Comparison of ENCODE assay signal across 12 cellular contexts in the genomic region with DNA sequence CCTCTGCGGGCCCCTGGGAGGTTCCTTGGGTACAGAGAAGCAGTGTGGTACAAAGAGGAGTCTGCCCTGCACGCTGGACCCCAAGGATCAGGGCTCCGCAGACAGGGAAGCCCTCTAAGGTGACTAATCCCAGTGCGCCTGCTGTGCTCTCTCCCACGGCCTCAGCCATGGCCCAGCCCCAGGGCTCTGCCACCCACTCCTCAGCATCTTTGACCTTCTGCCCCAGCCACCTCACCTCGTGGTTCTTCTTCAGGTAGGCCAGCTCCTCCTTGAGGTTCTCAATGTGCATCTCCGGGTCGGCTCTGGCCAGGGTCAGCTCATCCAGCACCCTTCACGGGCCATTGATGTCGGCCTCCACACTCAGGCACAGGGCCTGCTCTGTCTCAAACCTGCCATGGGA. TPM values are rescaled to one million over a fixed set of nuclear protein-coding genes. Genes with fewer than 3 reads are reported as not detected.
DNase-seq lines count a peak whose midpoint lies in the region; ATAC-seq, FAIRE-seq and TF ChIP-seq lines count a peak whose summit lies in the region.
"Not testable (repeated sequence)": the region's sequence is repeated elsewhere in the genome, so short reads cannot be mapped to it uniquely, and the experiment has no call there.
"Had no signal": no experiment of that assay in that cellular context is flagged by ENCODE, and none has a peak within 500 bp of the region (broad histone marks: within the 10 kb centered on the region; RNA-seq: fewer than 3 reads in every experiment).

No MANE protein-coding gene starts in this region.

- H2BK12ac ChIP-seq in H9 (ENCODE audit: insufficient read length, low read depth, low read length); trophoblast cell (ENCODE audit: low read length): not testable (repeated sequence)

- H3K27ac ChIP-seq in H9 (ENCODE audit: insufficient read length, low read depth, low read length); endodermal cell (ENCODE audit: low read depth, low read length); kidney (ENCODE audit: low read depth in 2 of 2, low read length in 2 of 2); trophoblast cell (ENCODE audit: low read depth, low read length); upper lobe of right lung: not testable (repeated sequence)

- not testable (repeated sequence) for ATAC-seq in upper lobe of right lung

- H3K4me2 ChIP-seq in H9 (ENCODE audit: insufficient read depth, insufficient read length, low read length); trophoblast cell (ENCODE audit: low read length): not testable (repeated sequence)

- H3T11ph ChIP-seq in H9 (ENCODE audit: low read length): not testable (repeated sequence)

- H2AFZ ChIP-seq in H9 (ENCODE audit: low read length); trophoblast cell (ENCODE audit: insufficient read depth, low read length, poor library complexity): not testable (repeated sequence)

- not testable (repeated sequence) for H2AK5ac ChIP-seq in H9 (ENCODE audit: insufficient read length, low read length); trophoblast cell (ENCODE audit: low read length)

- not testable (repeated sequence) for H3K9ac ChIP-seq in H9 (ENCODE audit: extremely low read depth, insufficient read length, low read length); endodermal cell (ENCODE audit: extremely low read depth, low read length, poor library complexity, severe bottlenecking); kidney (ENCODE audit: low read length in 2 of 2); trophoblast cell (ENCODE audit: low read length)

- WGBS in H9 (ENCODE audit: extremely low coverage, insufficient read length, low lambda C conversion rate): no CpG with 5 or more reads among the region's 10 CpGs
- WGBS in endodermal cell (ENCODE audit: insufficient coverage in 1 of 2, insufficient read length in 1 of 2), 2 experiments: 94 to 100% methylated on average over 2 to 7 of the region's 10 CpGs
- no CpG with 5 or more reads among the region's 10 CpGs for WGBS in trophoblast cell (ENCODE audit: extremely low coverage, insufficient coverage, insufficient read length)

- H3K56ac ChIP-seq in H9 (ENCODE audit: insufficient read length, low read depth, low read length): not testable (repeated sequence)

- not testable (repeated sequence) for H2BK15ac ChIP-seq in H9 (ENCODE audit: low read depth, low read length)

- H3K36me3 ChIP-seq in endodermal cell (ENCODE audit: control insufficient read depth, insufficient read depth, low read length); kidney (ENCODE audit: control insufficient read depth in 1 of 2, insufficient read depth in 2 of 2, low read length in 2 of 2); trophoblast cell (ENCODE audit: control insufficient read depth in 1 of 2, insufficient read depth in 2 of 2, low read length in 2 of 2); upper lobe of right lung: not testable (repeated sequence)

- not testable (repeated sequence) for H3K27ac Mint-ChIP-seq in H9, endodermal cell

- not testable (repeated sequence) for H2BK5ac ChIP-seq in H9 (ENCODE audit: insufficient read length, low read length); trophoblast cell (ENCODE audit: low read depth, low read length, poor library complexity)

- not testable (repeated sequence) for H2BK120ac ChIP-seq in H9 (ENCODE audit: low read depth, low read length, poor library complexity, severe bottlenecking); trophoblast cell (ENCODE audit: insufficient read depth, low read length, poor library complexity)

- not testable (repeated sequence) for H3K23ac ChIP-seq in H9 (ENCODE audit: insufficient read length, low read depth, low read length); trophoblast cell (ENCODE audit: low read length)

- H3K4ac ChIP-seq in H9 (ENCODE audit: low read depth, low read length); trophoblast cell (ENCODE audit: low read depth, low read length): not testable (repeated sequence)

- H2BK20ac ChIP-seq in H9 (ENCODE audit: low read depth, low read length, poor library complexity, severe bottlenecking): not testable (repeated sequence)

- intact Hi-C loops in kidney (cut with DNase I); upper lobe of right lung (cut with DNase I): not testable (repeated sequence)

- not testable (repeated sequence) for H3K4me3 Mint-ChIP-seq in H9, endodermal cell

- H4K91ac ChIP-seq in H9 (ENCODE audit: insufficient read length, low read depth, low read length); trophoblast cell (ENCODE audit: low read depth, low read length): not testable (repeated sequence)

- TF ChIP-seq CTCF in H9 (conservative IDR thresholded peaks at IDR 0.05); endodermal cell (conservative IDR thresholded peaks at IDR 0.05); kidney (IDR thresholded peaks at IDR 0.05; ENCODE audit: borderline replicate concordance, extremely low read depth, insufficient read depth); upper lobe of right lung (IDR thresholded peaks at IDR 0.05): not testable (repeated sequence)

- not testable (repeated sequence) for H3K4me1 Mint-ChIP-seq in H9, endodermal cell

- not testable (repeated sequence) for H3K79me2 ChIP-seq in H9 (ENCODE audit: insufficient read depth, low read length); trophoblast cell (ENCODE audit: control insufficient read depth, insufficient read depth, low read length, poor library complexity)

- not testable (repeated sequence) for H3K79me1 ChIP-seq in H9 (ENCODE audit: insufficient read depth, low read depth, low read length, poor library complexity, severe bottlenecking); trophoblast cell (ENCODE audit: low read length)

- not testable (repeated sequence) for H3K9me3 ChIP-seq in H9 (ENCODE audit: control insufficient read depth, low read depth, low read length); endodermal cell (ENCODE audit: control insufficient read depth, low read length); kidney (ENCODE audit: control insufficient read depth in 1 of 2, low read length in 2 of 2); trophoblast cell (ENCODE audit: insufficient read depth, low read depth, low read length); upper lobe of right lung

- H4K20me1 ChIP-seq in H9 (ENCODE audit: control insufficient read depth, insufficient read depth, insufficient read length): not testable (repeated sequence)

- not testable (repeated sequence) for H3K27me3 Mint-ChIP-seq in H9 (ENCODE audit: low read depth); endodermal cell (ENCODE audit: insufficient read depth)

- FAIRE-seq in kidney (lab: Jason Lieb, UNC): not testable (repeated sequence)

- not testable (repeated sequence) for H3K9me3 Mint-ChIP-seq in H9, endodermal cell

- not testable (repeated sequence) for H3K4me3 ChIP-seq in endodermal cell (ENCODE audit: low read length); kidney (ENCODE audit: low read length in 2 of 2); trophoblast cell (ENCODE audit: low read depth, low read length); upper lobe of right lung

- DNase-seq in H9 (peak; percentile 18), endodermal cell (peak; percentile 22), kidney (peak; percentile 5), upper lobe of right lung (peak; percentile 41)
- DNase-seq in trophoblast cell: not testable (repeated sequence)

- not testable (repeated sequence) for H4K12ac ChIP-seq in trophoblast cell (ENCODE audit: low read depth, low read length)

- H3K27me3 ChIP-seq in H9 (ENCODE audit: insufficient read depth, low read length); endodermal cell (ENCODE audit: control insufficient read depth, insufficient read depth, low read length, poor library complexity, severe bottlenecking); trophoblast cell (ENCODE audit: insufficient read depth, low read length); upper lobe of right lung: not testable (repeated sequence)

- not testable (repeated sequence) for H4K5ac ChIP-seq in H9 (ENCODE audit: insufficient read length, low read depth, low read length)

- H3K36me3 Mint-ChIP-seq in H9 (ENCODE audit: insufficient read depth in 1 of 3, low read depth in 3 of 3); endodermal cell (ENCODE audit: low read depth): not testable (repeated sequence)

- H3K23me2 ChIP-seq in H9 (ENCODE audit: insufficient read length, low read depth, low read length, poor library complexity, severe bottlenecking): not testable (repeated sequence)

- not testable (repeated sequence) for H4K8ac ChIP-seq in H9 (replicated peaks; ENCODE audit: insufficient read length, low read depth, low read length)
- peak overlapping the region; percentile 19 for H4K8ac ChIP-seq in trophoblast cell (ENCODE audit: low read depth, low read length)

- H3K14ac ChIP-seq in H9 (ENCODE audit: insufficient read depth, low read length); trophoblast cell (ENCODE audit: low read length): not testable (repeated sequence)

- H3K4me1 ChIP-seq in H9 (ENCODE audit: insufficient read depth, low read length); endodermal cell (ENCODE audit: control insufficient read depth, insufficient read depth, low read length); kidney (ENCODE audit: control insufficient read depth in 1 of 2, insufficient read depth in 1 of 2, low read depth in 1 of 2, low read length in 2 of 2); trophoblast cell (ENCODE audit: control insufficient read depth in 1 of 2, insufficient read depth in 2 of 2, low read length in 2 of 2); upper lobe of right lung: not testable (repeated sequence)

- not testable (repeated sequence) for H3K18ac ChIP-seq in H9 (ENCODE audit: insufficient read length, low read depth, low read length); trophoblast cell (ENCODE audit: low read length)

RNA-seq across cellular contexts. Expression of a gene that starts 47.8 kb away (rescaled TPM):
- total RNA-seq in H9 (2021) (not detected in 2 replicates), endodermal cell (not detected), kidney (not detected), upper lobe of right lung (not detected)
- polyA plus RNA-seq in endodermal cell (2013, experiment 1 of 2): not detected
- polyA plus RNA-seq in endodermal cell (2013, experiment 2 of 2): not detected
- not detected for polyA plus RNA-seq in kidney (ENCODE audit: insufficient read depth, low read depth, low replicate concordance)
- 0.78 and 0.81 TPM in 2 replicates for polyA plus RNA-seq in trophoblast cell (2013)
- total RNA-seq: A673; CD4-positive, alpha-beta memory T cell; CD4-positive, CD25-positive, alpha-beta regulatory T cell; CD8-positive, alpha-beta memory T cell; Daoy had no signal
- polyA plus RNA-seq: AG04450; CD14-positive monocyte; CD4-positive, alpha-beta memory T cell; CD8-positive, alpha-beta memory T cell had no signal
